In genomic region chr7:143245123-143245522, GRCh38 we compare ENCODE assay signal across 1 cellular context.
A peak's percentile ranks its signal among the peaks of the same experiment; 100 is the strongest.
TF ChIP-seq lines count a peak whose summit lies in the region.

No MANE protein-coding gene starts in this region.

TF ChIP-seq in endothelial cell of umbilical vein, 7 proteins besides CTCF, POLR2A, EP300 and RAD21:
- TF ChIP-seq POLR2AphosphoS5 (IDR thresholded peaks at IDR 0.05; ENCODE audit: insufficient read depth, low read depth, low read length) (no peak), JUN (IDR thresholded peaks at IDR 0.05; ENCODE audit: borderline replicate concordance, insufficient read depth, insufficient read length, low read depth) (peak; percentile 32), FOS (IDR thresholded peaks at IDR 0.05; ENCODE audit: borderline replicate concordance, insufficient read depth, low read length) (peak; percentile 68), GATA2 (IDR thresholded peaks at IDR 0.05; ENCODE audit: insufficient read depth, insufficient read length, low read depth, low read length) (no peak)
